Comparison of ENCODE assay signal across 2 cellular contexts in genomic region chr12:57764662-57765002, GRCh38.
TF ChIP-seq lines count a peak whose summit lies in the region.

No MANE protein-coding gene starts in this region.

TF ChIP-seq in GM23338, 12 proteins besides CTCF, POLR2A, EP300 and RAD21:
- TF ChIP-seq ZNF114 (CRISPR knock-in tag; IDR thresholded peaks at IDR 0.05): no peak
- no peak for TF ChIP-seq REST (IDR thresholded peaks at IDR 0.05; ENCODE audit: unreplicated experiment)
- TF ChIP-seq POLR2AphosphoS5 (IDR thresholded peaks at IDR 0.05; ENCODE audit: low read depth): peak; percentile 63
- TF ChIP-seq ZNF331 (CRISPR knock-in tag; IDR thresholded peaks at IDR 0.05; ENCODE audit: low read depth): no peak
TF ChIP-seq in GM23338: peak in this region for 1.

TF ChIP-seq in HepG2, 621 proteins besides CTCF, POLR2A, EP300 and RAD21:
- TF ChIP-seq TCF12 (IDR thresholded peaks at IDR 0.05) (no peak), TCF12 (CRISPR knock-in tag; IDR thresholded peaks at IDR 0.05) (peak; percentile 13; the same call in 1 of the 2 replicates), HIC2 (CRISPR knock-in tag; IDR thresholded peaks at IDR 0.05; ENCODE audit: low read depth) (0 out of 2 replicates have a peak, but pooled peaks have one; percentile 27), MNT (IDR thresholded peaks at IDR 0.05) (peak; percentile 72), ZNF879 (CRISPR knock-in tag; IDR thresholded peaks at IDR 0.05) (no peak), GABPA (IDR thresholded peaks at IDR 0.05; ENCODE audit: low read depth, low read length) (peak; percentile 50), GABPA (CRISPR knock-in tag; IDR thresholded peaks at IDR 0.05; ENCODE audit: low read depth) (no peak), ZNF333 (CRISPR knock-in tag; IDR thresholded peaks at IDR 0.05; ENCODE audit: borderline replicate concordance) (0 out of 2 replicates have a peak, but pooled peaks have one; percentile 24), MAX (IDR thresholded peaks at IDR 0.05) (peak; percentile 56), ZNF772 (CRISPR knock-in tag; IDR thresholded peaks at IDR 0.05) (0 out of 2 replicates have a peak, but pooled peaks have one; percentile 39), DNMT1 (CRISPR knock-in tag; IDR thresholded peaks at IDR 0.05) (0 out of 2 replicates have a peak, but pooled peaks have one; percentile 21), ZSCAN9 (CRISPR knock-in tag; IDR thresholded peaks at IDR 0.05; ENCODE audit: borderline replicate concordance) (no peak), ZNF614 (CRISPR knock-in tag; IDR thresholded peaks at IDR 0.05; ENCODE audit: borderline replicate concordance) (no peak), AKNA (CRISPR knock-in tag; IDR thresholded peaks at IDR 0.05; ENCODE audit: borderline replicate concordance) (no peak), NFKBIZ (CRISPR knock-in tag; IDR thresholded peaks at IDR 0.05) (no peak), JUN (CRISPR knock-in tag; IDR thresholded peaks at IDR 0.05) (no peak), E2F5 (CRISPR knock-in tag; conservative IDR thresholded peaks at IDR 0.05) (no peak), ZBTB33 (CRISPR knock-in tag; IDR thresholded peaks at IDR 0.05) (peak; percentile 53; the same call in 1 of the 2 replicates), ZNF354B (CRISPR knock-in tag; IDR thresholded peaks at IDR 0.05) (no peak)
TF ChIP-seq in HepG2: peak in this region for 9.
